In the genomic region with DNA sequence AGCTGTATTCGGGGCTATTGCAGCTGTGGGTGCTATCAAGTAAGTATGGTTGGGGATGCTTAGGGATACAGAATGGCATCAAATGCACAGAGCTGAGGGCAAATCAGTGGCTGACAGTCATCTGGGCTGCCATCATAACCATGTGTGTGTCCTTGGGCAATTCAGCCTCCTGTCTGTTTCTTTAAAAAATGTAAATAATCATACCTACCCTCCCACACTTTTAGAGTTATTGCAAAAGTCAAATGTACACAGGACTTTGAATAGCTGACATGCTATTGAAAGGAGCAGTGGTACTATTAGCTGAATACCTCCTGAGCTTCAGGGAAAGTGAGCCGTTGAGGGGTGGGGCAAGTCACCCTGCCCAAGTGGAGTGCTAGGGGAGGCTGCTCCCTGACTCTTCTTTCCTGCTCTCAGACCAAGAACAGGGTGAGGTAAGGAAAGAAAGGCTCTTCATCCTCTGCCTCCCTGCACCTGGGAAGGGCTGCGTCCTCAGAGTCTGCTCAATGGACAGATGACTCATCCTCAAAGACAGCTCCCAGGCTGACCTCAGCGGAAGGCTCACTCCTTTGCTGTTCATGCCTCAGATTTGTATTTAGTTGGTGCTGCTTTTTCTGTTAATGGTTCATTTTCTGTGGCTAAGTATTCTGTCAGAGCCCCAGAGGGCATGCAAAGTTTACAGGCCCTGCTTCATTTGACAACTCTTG, we compare ENCODE assay signal across 1 cellular context.
A peak's percentile ranks its signal among the peaks of the same experiment; 100 is the strongest.
TF ChIP-seq lines count a peak whose summit lies in the region.

No MANE protein-coding gene starts in this region.

TF ChIP-seq in HepG2, 621 proteins besides CTCF, POLR2A, EP300 and RAD21 (continued from another document and continues in another):
- TF ChIP-seq, protein P1, sequence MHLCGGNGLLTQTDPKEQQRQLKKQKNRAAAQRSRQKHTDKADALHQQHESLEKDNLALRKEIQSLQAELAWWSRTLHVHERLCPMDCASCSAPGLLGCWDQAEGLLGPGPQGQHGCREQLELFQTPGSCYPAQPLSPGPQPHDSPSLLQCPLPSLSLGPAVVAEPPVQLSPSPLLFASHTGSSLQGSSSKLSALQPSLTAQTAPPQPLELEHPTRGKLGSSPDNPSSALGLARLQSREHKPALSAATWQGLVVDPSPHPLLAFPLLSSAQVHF (CRISPR knock-in tag; IDR thresholded peaks at IDR 0.05), result no peak
- TF ChIP-seq ZNF644 (CRISPR knock-in tag; IDR thresholded peaks at IDR 0.05; ENCODE audit: low read depth) (peak; percentile 90), MED1 (CRISPR knock-in tag; IDR thresholded peaks at IDR 0.05) (peak; percentile 81), MTA3 (CRISPR knock-in tag; IDR thresholded peaks at IDR 0.05) (no peak), ZNF234 (CRISPR knock-in tag; conservative IDR thresholded peaks at IDR 0.05) (no peak), ZNF780A (CRISPR knock-in tag; IDR thresholded peaks at IDR 0.05) (no peak), KMT2A (CRISPR knock-in tag; IDR thresholded peaks at IDR 0.05) (no peak), SMAD3 (CRISPR knock-in tag; IDR thresholded peaks at IDR 0.05) (peak; percentile 90), HOXA7 (CRISPR knock-in tag; IDR thresholded peaks at IDR 0.05) (no peak), AHR (CRISPR knock-in tag; IDR thresholded peaks at IDR 0.05) (no peak), AGO2 (optimal IDR thresholded peaks at IDR 0.05; ENCODE audit: low read depth, low read length) (no peak), MXI1 (IDR thresholded peaks at IDR 0.05; ENCODE audit: borderline replicate concordance, low read depth, low read length) (peak; percentile 64; the same call in 1 of the 3 replicates)
- TF ChIP-seq, protein P2, sequence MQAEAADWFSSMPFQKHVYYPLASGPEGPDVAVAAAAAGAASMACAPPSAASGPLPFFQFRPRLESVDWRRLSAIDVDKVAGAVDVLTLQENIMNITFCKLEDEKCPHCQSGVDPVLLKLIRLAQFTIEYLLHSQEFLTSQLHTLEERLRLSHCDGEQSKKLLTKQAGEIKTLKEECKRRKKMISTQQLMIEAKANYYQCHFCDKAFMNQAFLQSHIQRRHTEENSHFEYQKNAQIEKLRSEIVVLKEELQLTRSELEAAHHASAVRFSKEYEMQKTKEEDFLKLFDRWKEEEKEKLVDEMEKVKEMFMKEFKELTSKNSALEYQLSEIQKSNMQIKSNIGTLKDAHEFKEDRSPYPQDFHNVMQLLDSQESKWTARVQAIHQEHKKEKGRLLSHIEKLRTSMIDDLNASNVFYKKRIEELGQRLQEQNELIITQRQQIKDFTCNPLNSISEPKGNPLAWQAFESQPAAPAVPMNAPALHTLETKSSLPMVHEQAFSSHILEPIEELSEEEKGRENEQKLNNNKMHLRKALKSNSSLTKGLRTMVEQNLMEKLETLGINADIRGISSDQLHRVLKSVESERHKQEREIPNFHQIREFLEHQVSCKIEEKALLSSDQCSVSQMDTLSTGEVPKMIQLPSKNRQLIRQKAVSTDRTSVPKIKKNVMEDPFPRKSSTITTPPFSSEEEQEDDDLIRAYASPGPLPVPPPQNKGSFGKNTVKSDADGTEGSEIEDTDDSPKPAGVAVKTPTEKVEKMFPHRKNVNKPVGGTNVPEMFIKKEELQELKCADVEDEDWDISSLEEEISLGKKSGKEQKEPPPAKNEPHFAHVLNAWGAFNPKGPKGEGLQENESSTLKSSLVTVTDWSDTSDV (CRISPR knock-in tag; IDR thresholded peaks at IDR 0.05), result no peak
- TF ChIP-seq, protein P3, sequence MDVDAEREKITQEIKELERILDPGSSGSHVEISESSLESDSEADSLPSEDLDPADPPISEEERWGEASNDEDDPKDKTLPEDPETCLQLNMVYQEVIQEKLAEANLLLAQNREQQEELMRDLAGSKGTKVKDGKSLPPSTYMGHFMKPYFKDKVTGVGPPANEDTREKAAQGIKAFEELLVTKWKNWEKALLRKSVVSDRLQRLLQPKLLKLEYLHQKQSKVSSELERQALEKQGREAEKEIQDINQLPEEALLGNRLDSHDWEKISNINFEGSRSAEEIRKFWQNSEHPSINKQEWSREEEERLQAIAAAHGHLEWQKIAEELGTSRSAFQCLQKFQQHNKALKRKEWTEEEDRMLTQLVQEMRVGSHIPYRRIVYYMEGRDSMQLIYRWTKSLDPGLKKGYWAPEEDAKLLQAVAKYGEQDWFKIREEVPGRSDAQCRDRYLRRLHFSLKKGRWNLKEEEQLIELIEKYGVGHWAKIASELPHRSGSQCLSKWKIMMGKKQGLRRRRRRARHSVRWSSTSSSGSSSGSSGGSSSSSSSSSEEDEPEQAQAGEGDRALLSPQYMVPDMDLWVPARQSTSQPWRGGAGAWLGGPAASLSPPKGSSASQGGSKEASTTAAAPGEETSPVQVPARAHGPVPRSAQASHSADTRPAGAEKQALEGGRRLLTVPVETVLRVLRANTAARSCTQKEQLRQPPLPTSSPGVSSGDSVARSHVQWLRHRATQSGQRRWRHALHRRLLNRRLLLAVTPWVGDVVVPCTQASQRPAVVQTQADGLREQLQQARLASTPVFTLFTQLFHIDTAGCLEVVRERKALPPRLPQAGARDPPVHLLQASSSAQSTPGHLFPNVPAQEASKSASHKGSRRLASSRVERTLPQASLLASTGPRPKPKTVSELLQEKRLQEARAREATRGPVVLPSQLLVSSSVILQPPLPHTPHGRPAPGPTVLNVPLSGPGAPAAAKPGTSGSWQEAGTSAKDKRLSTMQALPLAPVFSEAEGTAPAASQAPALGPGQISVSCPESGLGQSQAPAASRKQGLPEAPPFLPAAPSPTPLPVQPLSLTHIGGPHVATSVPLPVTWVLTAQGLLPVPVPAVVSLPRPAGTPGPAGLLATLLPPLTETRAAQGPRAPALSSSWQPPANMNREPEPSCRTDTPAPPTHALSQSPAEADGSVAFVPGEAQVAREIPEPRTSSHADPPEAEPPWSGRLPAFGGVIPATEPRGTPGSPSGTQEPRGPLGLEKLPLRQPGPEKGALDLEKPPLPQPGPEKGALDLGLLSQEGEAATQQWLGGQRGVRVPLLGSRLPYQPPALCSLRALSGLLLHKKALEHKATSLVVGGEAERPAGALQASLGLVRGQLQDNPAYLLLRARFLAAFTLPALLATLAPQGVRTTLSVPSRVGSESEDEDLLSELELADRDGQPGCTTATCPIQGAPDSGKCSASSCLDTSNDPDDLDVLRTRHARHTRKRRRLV (CRISPR knock-in tag; IDR thresholded peaks at IDR 0.05), result no peak
- TF ChIP-seq, protein P4, sequence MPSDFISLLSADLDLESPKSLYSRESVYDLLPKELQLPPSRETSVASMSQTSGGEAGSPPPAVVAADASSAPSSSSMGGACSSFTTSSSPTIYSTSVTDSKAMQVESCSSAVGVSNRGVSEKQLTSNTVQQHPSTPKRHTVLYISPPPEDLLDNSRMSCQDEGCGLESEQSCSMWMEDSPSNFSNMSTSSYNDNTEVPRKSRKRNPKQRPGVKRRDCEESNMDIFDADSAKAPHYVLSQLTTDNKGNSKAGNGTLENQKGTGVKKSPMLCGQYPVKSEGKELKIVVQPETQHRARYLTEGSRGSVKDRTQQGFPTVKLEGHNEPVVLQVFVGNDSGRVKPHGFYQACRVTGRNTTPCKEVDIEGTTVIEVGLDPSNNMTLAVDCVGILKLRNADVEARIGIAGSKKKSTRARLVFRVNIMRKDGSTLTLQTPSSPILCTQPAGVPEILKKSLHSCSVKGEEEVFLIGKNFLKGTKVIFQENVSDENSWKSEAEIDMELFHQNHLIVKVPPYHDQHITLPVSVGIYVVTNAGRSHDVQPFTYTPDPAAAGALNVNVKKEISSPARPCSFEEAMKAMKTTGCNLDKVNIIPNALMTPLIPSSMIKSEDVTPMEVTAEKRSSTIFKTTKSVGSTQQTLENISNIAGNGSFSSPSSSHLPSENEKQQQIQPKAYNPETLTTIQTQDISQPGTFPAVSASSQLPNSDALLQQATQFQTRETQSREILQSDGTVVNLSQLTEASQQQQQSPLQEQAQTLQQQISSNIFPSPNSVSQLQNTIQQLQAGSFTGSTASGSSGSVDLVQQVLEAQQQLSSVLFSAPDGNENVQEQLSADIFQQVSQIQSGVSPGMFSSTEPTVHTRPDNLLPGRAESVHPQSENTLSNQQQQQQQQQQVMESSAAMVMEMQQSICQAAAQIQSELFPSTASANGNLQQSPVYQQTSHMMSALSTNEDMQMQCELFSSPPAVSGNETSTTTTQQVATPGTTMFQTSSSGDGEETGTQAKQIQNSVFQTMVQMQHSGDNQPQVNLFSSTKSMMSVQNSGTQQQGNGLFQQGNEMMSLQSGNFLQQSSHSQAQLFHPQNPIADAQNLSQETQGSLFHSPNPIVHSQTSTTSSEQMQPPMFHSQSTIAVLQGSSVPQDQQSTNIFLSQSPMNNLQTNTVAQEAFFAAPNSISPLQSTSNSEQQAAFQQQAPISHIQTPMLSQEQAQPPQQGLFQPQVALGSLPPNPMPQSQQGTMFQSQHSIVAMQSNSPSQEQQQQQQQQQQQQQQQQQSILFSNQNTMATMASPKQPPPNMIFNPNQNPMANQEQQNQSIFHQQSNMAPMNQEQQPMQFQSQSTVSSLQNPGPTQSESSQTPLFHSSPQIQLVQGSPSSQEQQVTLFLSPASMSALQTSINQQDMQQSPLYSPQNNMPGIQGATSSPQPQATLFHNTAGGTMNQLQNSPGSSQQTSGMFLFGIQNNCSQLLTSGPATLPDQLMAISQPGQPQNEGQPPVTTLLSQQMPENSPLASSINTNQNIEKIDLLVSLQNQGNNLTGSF (CRISPR knock-in tag; IDR thresholded peaks at IDR 0.05), result no peak
- TF ChIP-seq, protein P5, sequence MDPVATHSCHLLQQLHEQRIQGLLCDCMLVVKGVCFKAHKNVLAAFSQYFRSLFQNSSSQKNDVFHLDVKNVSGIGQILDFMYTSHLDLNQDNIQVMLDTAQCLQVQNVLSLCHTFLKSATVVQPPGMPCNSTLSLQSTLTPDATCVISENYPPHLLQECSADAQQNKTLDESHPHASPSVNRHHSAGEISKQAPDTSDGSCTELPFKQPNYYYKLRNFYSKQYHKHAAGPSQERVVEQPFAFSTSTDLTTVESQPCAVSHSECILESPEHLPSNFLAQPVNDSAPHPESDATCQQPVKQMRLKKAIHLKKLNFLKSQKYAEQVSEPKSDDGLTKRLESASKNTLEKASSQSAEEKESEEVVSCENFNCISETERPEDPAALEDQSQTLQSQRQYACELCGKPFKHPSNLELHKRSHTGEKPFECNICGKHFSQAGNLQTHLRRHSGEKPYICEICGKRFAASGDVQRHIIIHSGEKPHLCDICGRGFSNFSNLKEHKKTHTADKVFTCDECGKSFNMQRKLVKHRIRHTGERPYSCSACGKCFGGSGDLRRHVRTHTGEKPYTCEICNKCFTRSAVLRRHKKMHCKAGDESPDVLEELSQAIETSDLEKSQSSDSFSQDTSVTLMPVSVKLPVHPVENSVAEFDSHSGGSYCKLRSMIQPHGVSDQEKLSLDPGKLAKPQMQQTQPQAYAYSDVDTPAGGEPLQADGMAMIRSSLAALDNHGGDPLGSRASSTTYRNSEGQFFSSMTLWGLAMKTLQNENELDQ (CRISPR knock-in tag; IDR thresholded peaks at IDR 0.05; ENCODE audit: borderline replicate concordance), result no peak
- TF ChIP-seq, protein P6, sequence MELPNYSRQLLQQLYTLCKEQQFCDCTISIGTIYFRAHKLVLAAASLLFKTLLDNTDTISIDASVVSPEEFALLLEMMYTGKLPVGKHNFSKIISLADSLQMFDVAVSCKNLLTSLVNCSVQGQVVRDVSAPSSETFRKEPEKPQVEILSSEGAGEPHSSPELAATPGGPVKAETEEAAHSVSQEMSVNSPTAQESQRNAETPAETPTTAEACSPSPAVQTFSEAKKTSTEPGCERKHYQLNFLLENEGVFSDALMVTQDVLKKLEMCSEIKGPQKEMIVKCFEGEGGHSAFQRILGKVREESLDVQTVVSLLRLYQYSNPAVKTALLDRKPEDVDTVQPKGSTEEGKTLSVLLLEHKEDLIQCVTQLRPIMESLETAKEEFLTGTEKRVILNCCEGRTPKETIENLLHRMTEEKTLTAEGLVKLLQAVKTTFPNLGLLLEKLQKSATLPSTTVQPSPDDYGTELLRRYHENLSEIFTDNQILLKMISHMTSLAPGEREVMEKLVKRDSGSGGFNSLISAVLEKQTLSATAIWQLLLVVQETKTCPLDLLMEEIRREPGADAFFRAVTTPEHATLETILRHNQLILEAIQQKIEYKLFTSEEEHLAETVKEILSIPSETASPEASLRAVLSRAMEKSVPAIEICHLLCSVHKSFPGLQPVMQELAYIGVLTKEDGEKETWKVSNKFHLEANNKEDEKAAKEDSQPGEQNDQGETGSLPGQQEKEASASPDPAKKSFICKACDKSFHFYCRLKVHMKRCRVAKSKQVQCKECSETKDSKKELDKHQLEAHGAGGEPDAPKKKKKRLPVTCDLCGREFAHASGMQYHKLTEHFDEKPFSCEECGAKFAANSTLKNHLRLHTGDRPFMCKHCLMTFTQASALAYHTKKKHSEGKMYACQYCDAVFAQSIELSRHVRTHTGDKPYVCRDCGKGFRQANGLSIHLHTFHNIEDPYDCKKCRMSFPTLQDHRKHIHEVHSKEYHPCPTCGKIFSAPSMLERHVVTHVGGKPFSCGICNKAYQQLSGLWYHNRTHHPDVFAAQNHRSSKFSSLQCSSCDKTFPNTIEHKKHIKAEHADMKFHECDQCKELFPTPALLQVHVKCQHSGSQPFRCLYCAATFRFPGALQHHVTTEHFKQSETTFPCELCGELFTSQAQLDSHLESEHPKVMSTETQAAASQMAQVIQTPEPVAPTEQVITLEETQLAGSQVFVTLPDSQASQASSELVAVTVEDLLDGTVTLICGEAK (IDR thresholded peaks at IDR 0.05), result no peak
- TF ChIP-seq, protein P6 (CRISPR knock-in tag; IDR thresholded peaks at IDR 0.05), result no peak
- TF ChIP-seq, protein P7, sequence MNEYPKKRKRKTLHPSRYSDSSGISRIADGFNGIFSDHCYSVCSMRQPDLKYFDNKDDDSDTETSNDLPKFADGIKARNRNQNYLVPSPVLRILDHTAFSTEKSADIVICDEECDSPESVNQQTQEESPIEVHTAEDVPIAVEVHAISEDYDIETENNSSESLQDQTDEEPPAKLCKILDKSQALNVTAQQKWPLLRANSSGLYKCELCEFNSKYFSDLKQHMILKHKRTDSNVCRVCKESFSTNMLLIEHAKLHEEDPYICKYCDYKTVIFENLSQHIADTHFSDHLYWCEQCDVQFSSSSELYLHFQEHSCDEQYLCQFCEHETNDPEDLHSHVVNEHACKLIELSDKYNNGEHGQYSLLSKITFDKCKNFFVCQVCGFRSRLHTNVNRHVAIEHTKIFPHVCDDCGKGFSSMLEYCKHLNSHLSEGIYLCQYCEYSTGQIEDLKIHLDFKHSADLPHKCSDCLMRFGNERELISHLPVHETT (CRISPR knock-in tag; conservative IDR thresholded peaks at IDR 0.05), result 0 out of 2 replicates have a peak, but pooled peaks have one; percentile 20
